In genomic region chr5:83865579-83865978, GRCh38 we compare ENCODE assay signal across 7 cellular contexts.
"Had no signal": no experiment of that assay in that cellular context is flagged by ENCODE, and none has a peak within 500 bp of the region (broad histone marks: within the 10 kb centered on the region; RNA-seq: fewer than 3 reads in every experiment).

No MANE protein-coding gene starts in this region.

- H3K27ac ChIP-seq: HL-60 had no signal

- H3K36me3 Mint-ChIP-seq: IgD-negative memory B cell had no signal

- H3K4me2 ChIP-seq: GM23338 had no signal

- H3K4me1 Mint-ChIP-seq: GM23338 had no signal

- ATAC-seq: GM23338, HepG2 had no signal

- H2AFZ ChIP-seq: GM23338 had no signal

- DNase-seq: H9, HCEC 1CT, KBM-7 had no signal

- H3K4me3 Mint-ChIP-seq: GM23338, H9, IgD-negative memory B cell had no signal

- H3K27ac Mint-ChIP-seq: GM23338, H9, IgD-negative memory B cell had no signal

- H3K4me3 ChIP-seq: GM23338 had no signal

- H3K9me3 Mint-ChIP-seq: GM23338, H9 had no signal
